Comparison of ENCODE assay signal across 9 cellular contexts in the genomic region with DNA sequence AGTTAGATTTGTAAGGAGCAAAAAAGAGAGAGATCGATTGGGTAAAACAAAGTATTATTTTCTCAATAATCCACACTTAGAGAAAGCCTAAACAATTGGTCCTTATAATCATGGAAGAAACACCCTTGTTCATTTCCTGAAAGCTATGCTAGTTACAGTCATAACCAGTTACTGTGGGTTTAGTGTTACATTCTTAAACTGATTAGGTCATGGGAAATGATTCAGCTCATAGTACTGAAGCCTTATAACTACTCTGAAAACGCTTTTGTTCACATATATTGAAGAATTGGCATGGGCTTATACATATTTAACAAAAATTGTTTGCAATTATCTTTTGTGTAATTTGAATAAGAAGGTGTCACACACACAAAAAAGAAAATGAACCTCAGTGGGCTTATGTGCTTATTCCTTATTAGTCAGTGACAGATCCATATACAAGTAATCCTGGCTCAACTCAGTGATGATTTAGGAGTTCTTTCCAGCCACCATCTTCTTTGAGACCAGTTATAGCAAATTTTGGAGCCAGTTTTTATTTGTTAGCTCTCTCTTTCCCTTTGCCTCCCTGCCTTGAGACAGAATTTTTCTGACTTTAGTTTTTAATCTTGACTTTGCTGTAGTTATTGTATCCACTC.
DNase-seq lines count a peak whose midpoint lies in the region; ATAC-seq, FAIRE-seq and TF ChIP-seq lines count a peak whose summit lies in the region.
"Had no signal": no experiment of that assay in that cellular context is flagged by ENCODE, and none has a peak within 500 bp of the region (broad histone marks: within the 10 kb centered on the region; RNA-seq: fewer than 3 reads in every experiment).

No MANE protein-coding gene starts in this region.

- H3K9me3 ChIP-seq in A549: no peaks in the 10 kb centered on the region; the same call in 2 of the 3 replicates
- no peaks in the 10 kb centered on the region for H3K9me3 ChIP-seq in smooth muscle cell (replicated peaks; ENCODE audit: low read depth)
- no peaks in the 10 kb centered on the region for H3K9me3 ChIP-seq in stomach
- no peaks in the 10 kb centered on the region for H3K9me3 ChIP-seq in CD8-positive, alpha-beta T cell (ENCODE audit: low read length)

- intact Hi-C loops in stomach (cut with DNase I; ENCODE audit: low total_unique reads): no loop called here
- intact Hi-C loops in CD8-positive, alpha-beta T cell (cut with DNase I, micrococcal nuclease): loop anchor here in 1 of 2 experiments (2.0 kb wide), 1 partner anchor 353 kb away; no protein-coding TSS in a partner anchor

- H3K79me2 ChIP-seq in smooth muscle cell (ENCODE audit: low read depth): no peaks in the 10 kb centered on the region

- DNase-seq in A549 (ENCODE audit: low read depth in 1 of 2, low spot score in 1 of 2): peak; percentile 40 to 64
- no peak for DNase-seq in chondrocyte (ENCODE audit: low spot score)
- DNase-seq in smooth muscle cell (lab: John Stamatoyannopoulos, UW; ENCODE audit: unreplicated experiment): no peak
- DNase-seq in stomach: no peak
- DNase-seq in cerebellum (ENCODE audit: low spot score): no peak
- DNase-seq in CD8-positive, alpha-beta T cell: no peak

- H2AFZ ChIP-seq in smooth muscle cell (ENCODE audit: low read depth): peak overlapping the region; percentile 71

- no peak for TF ChIP-seq CTCF in A549 (IDR thresholded peaks at IDR 0.05)
- TF ChIP-seq CTCF in chondrocyte (IDR thresholded peaks at IDR 0.05): no peak
- no peak for TF ChIP-seq CTCF in smooth muscle cell (IDR thresholded peaks at IDR 0.05; ENCODE audit: borderline replicate concordance, insufficient read depth, poor library complexity, severe bottlenecking)
- no peak for TF ChIP-seq CTCF in stomach (IDR thresholded peaks at IDR 0.05)
- TF ChIP-seq CTCF in CD8-positive, alpha-beta T cell (IDR thresholded peaks at IDR 0.05): no peak

- H3K36me3 Mint-ChIP-seq in chondrocyte (ENCODE audit: low read depth): no peaks in the 10 kb centered on the region
- H3K36me3 Mint-ChIP-seq in CD8-positive, alpha-beta T cell: no peaks in the 10 kb centered on the region

- H3K4me3 Mint-ChIP-seq in chondrocyte (ENCODE audit: unreplicated experiment): no peak overlapping the region
- H3K4me3 Mint-ChIP-seq in CD8-positive, alpha-beta T cell: no peak overlapping the region

- H3F3A ChIP-seq in smooth muscle cell (ENCODE audit: low read depth): peaks cover 11% of the 10 kb centered on the region

- 4% methylated on average over 2 of the region's 2 CpGs for WGBS in A549 (ENCODE audit: missing lambda C conversion rate)
- WGBS in smooth muscle cell (ENCODE audit: low lambda C conversion rate): 16% methylated on average over 2 of the region's 2 CpGs
- WGBS in stomach, 5 donors: 19 to 32% (median 26%) methylated on average over 2 of the region's 2 CpGs

- H3K36me3 ChIP-seq in smooth muscle cell (ENCODE audit: low read depth): no peaks in the 10 kb centered on the region
- H3K36me3 ChIP-seq in stomach: no peaks in the 10 kb centered on the region
- no peaks in the 10 kb centered on the region for H3K36me3 ChIP-seq in CD8-positive, alpha-beta T cell (ENCODE audit: insufficient read depth, low read length)

- peak; percentile 74 for FAIRE-seq in A549 (lab: Jason Lieb, UNC)
- FAIRE-seq: G401.6 had no signal

- no peak for TF ChIP-seq RAD21 in A549 (conservative IDR thresholded peaks at IDR 0.05 in 1 of 2, IDR thresholded peaks at IDR 0.05 in 1 of 2)

- H4K20me1 ChIP-seq in smooth muscle cell (ENCODE audit: low read depth): no peaks in the 10 kb centered on the region

- CTCF ChIA-PET in A549 (lab: Yijun Ruan, JAX): interaction anchor here (0.7 to 8.6 kb wide), 6 partner anchors 8 to 519 kb away, joined by 3 to 64 read pairs (median 8); no protein-coding TSS in a partner anchor
- CTCF ChIA-PET in CD8-positive, alpha-beta T cell (lab: Charles Lee): interaction anchor here (1.7 to 3.1 kb wide), 2 partner anchors 8 to 520 kb away, joined by 4 to 21 read pairs; no protein-coding TSS in a partner anchor

- H3K4me2 ChIP-seq in A549 (peak overlapping the region; percentile 39), smooth muscle cell (peak overlapping the region; percentile 56)

- no peak for TF ChIP-seq POLR2A in A549 (IDR thresholded peaks at IDR 0.05; ENCODE audit: low read length)
- no peak for TF ChIP-seq POLR2A in stomach (IDR thresholded peaks at IDR 0.05)

- peak overlapping the region; percentile 84 for H3K27ac Mint-ChIP-seq in chondrocyte (ENCODE audit: unreplicated experiment)
- H3K27ac Mint-ChIP-seq in CD8-positive, alpha-beta T cell: no peak overlapping the region

- peaks cover 4% of the 10 kb centered on the region for H3K9me3 Mint-ChIP-seq in chondrocyte (ENCODE audit: low read depth)
- no peaks in the 10 kb centered on the region for H3K9me3 Mint-ChIP-seq in CD8-positive, alpha-beta T cell

- ATAC-seq in A549 (peak; percentile 95), GM19395 (IDR thresholded peaks at IDR 0.05; ENCODE audit: unreplicated experiment) (peak; percentile 88), HG03565 (IDR thresholded peaks at IDR 0.05; ENCODE audit: unreplicated experiment) (peak; percentile 99)
- ATAC-seq in CD8-positive, alpha-beta T cell: no peak

- no peak overlapping the region for H3K4me3 ChIP-seq in A549
- no peak overlapping the region for H3K4me3 ChIP-seq in smooth muscle cell
- H3K4me3 ChIP-seq in stomach: no peak overlapping the region
- H3K4me3 ChIP-seq in CD8-positive, alpha-beta T cell (ENCODE audit: low read depth, low read length): no peak overlapping the region

- peak overlapping the region; percentile 74 for H3K9ac ChIP-seq in smooth muscle cell (ENCODE audit: low read depth)

- H3K4me1 ChIP-seq in A549 (peaks cover 38% of the 10 kb centered on the region), smooth muscle cell (ENCODE audit: low read depth) (peaks cover 10% of the 10 kb centered on the region), stomach (peaks cover 0 to 5% (median 0%) of the 10 kb centered on the region in 4 donors)
- no peaks in the 10 kb centered on the region for H3K4me1 ChIP-seq in CD8-positive, alpha-beta T cell (ENCODE audit: insufficient read depth, low read length)

- H3K27me3 Mint-ChIP-seq in chondrocyte (ENCODE audit: low read depth): no peaks in the 10 kb centered on the region
- peaks cover 3% of the 10 kb centered on the region for H3K27me3 Mint-ChIP-seq in CD8-positive, alpha-beta T cell (ENCODE audit: low read depth)

- POLR2A ChIA-PET in A549 (lab: Yijun Ruan, JAX): no interaction called here
- POLR2A ChIA-PET in CD8-positive, alpha-beta T cell (lab: Charles Lee): no interaction called here

- H3K27ac ChIP-seq in A549 (peak overlapping the region; percentile 65 to 72), smooth muscle cell (ENCODE audit: low read depth) (peak overlapping the region; percentile 98), stomach (peak overlapping the region in 1 of 5 donors; percentile 32)
- no peak overlapping the region for H3K27ac ChIP-seq in CD8-positive, alpha-beta T cell (ENCODE audit: low read depth, low read length)

- H3K4me1 Mint-ChIP-seq in chondrocyte (ENCODE audit: low read depth): peaks cover 37% of the 10 kb centered on the region
- H3K4me1 Mint-ChIP-seq in CD8-positive, alpha-beta T cell (ENCODE audit: low read depth): no peaks in the 10 kb centered on the region

- TF ChIP-seq EP300 in A549 (IDR thresholded peaks at IDR 0.05) (no peak), stomach (IDR thresholded peaks at IDR 0.05) (no peak)

- H3K27me3 ChIP-seq in smooth muscle cell (ENCODE audit: low read depth) (no peaks in the 10 kb centered on the region), stomach (no peaks in the 10 kb centered on the region)
- no peaks in the 10 kb centered on the region for H3K27me3 ChIP-seq in CD8-positive, alpha-beta T cell (ENCODE audit: insufficient read depth, low read length)

TF ChIP-seq in A549, 52 proteins besides CTCF, POLR2A, EP300 and RAD21:
- TF ChIP-seq EHMT2 (IDR thresholded peaks at IDR 0.05; ENCODE audit: low read depth): no peak
- TF ChIP-seq, protein P1, sequence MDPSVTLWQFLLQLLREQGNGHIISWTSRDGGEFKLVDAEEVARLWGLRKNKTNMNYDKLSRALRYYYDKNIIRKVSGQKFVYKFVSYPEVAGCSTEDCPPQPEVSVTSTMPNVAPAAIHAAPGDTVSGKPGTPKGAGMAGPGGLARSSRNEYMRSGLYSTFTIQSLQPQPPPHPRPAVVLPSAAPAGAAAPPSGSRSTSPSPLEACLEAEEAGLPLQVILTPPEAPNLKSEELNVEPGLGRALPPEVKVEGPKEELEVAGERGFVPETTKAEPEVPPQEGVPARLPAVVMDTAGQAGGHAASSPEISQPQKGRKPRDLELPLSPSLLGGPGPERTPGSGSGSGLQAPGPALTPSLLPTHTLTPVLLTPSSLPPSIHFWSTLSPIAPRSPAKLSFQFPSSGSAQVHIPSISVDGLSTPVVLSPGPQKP (IDR thresholded peaks at IDR 0.05; ENCODE audit: low read depth, low read length): no peak
- TF ChIP-seq ESRRA (IDR thresholded peaks at IDR 0.05; ENCODE audit: borderline replicate concordance, low read length): no peak
- TF ChIP-seq MAZ (IDR thresholded peaks at IDR 0.05; ENCODE audit: borderline replicate concordance, low read depth, low read length): no peak
- TF ChIP-seq RNF2 (IDR thresholded peaks at IDR 0.05; ENCODE audit: borderline replicate concordance, low read depth): no peak
- peak; percentile 45 for TF ChIP-seq MAFK (IDR thresholded peaks at IDR 0.05; ENCODE audit: partially characterized antibody)
- peak; percentile 70 for TF ChIP-seq JUNB (IDR thresholded peaks at IDR 0.05)
- no peak for TF ChIP-seq PHF8 (IDR thresholded peaks at IDR 0.05; ENCODE audit: borderline replicate concordance, low read depth)
- TF ChIP-seq, protein P2, sequence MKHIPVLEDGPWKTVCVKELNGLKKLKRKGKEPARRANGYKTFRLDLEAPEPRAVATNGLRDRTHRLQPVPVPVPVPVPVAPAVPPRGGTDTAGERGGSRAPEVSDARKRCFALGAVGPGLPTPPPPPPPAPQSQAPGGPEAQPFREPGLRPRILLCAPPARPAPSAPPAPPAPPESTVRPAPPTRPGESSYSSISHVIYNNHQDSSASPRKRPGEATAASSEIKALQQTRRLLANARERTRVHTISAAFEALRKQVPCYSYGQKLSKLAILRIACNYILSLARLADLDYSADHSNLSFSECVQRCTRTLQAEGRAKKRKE (CRISPR knock-in tag; IDR thresholded peaks at IDR 0.05; ENCODE audit: low read depth): no peak
- TF ChIP-seq FOSL2 (IDR thresholded peaks at IDR 0.05): peak; percentile 79
- TF ChIP-seq FOSL2 (CRISPR knock-in tag; IDR thresholded peaks at IDR 0.05): peak; percentile 80
TF ChIP-seq in A549: peak in this region for 3.

Comparison
In these comparisons a context has a peak if more than half of its experiments do, and no peak if none do; other contexts are left out.
1. DNase-seq: peak in A549 (2 of 2); none in chondrocyte (single experiment), smooth muscle cell (single experiment), stomach (single experiment), cerebellum (single experiment) and CD8-positive, alpha-beta T cell (0 of 7).